16 cellular contexts compared by ENCODE assay signal in the genomic region with DNA sequence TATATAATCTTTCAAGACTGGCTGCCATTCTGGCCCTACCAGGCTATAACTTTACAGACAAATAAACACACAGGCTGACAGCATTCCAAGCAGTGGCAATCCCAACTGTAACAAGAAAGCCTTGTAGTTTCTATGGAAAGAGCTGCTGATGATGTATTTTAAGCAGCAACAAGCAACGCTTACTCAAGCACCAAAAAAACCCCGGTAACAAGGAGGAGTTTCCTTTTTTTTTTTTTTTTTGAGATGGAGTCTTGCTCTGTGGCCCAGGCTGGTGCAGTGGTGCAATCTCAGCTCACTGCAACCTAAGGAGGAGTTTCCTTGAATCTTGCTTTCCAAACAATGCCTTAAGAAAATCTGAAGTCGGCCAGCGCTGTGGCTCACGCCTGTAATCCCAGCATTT. TPM values are rescaled to one million over a fixed set of nuclear protein-coding genes. Genes with fewer than 3 reads are reported as not detected.
DNase-seq lines count a peak whose midpoint lies in the region; ATAC-seq and TF ChIP-seq lines count a peak whose summit lies in the region.
"Had no signal": no experiment of that assay in that cellular context is flagged by ENCODE, and none has a peak within 500 bp of the region (broad histone marks: within the 10 kb centered on the region; RNA-seq: fewer than 3 reads in every experiment).

No MANE protein-coding gene starts in this region.

- H3K27me3 Mint-ChIP-seq in activated CD4-positive, alpha-beta T cell treated with anti-CD3 and anti-CD28 coated beads, Interleukin-2, amount 10 ng/mL, durations not matched to agents 7 days and 5 days, result no peaks in the 10 kb centered on the region

- no peak overlapping the region for H3K27ac Mint-ChIP-seq in activated CD4-positive, alpha-beta T cell treated with anti-CD3 and anti-CD28 coated beads, Interleukin-2, amount 10 ng/mL, durations not matched to agents 7 days and 5 days
- H3K27ac Mint-ChIP-seq: activated T-cell treated with anti-CD3 and anti-CD28 coated beads, Interleukin-2, amount 50 U/mL, for 72 hours had no signal

- peaks cover 24% of the 10 kb centered on the region for H3K4me1 Mint-ChIP-seq in activated CD4-positive, alpha-beta T cell treated with anti-CD3 and anti-CD28 coated beads, Interleukin-2, amount 10 ng/mL, durations not matched to agents 7 days and 5 days

- H3K27me3 ChIP-seq in esophagus (ENCODE audit: control insufficient read depth in 1 of 2, insufficient read depth in 2 of 2, low read length in 2 of 2) (no peaks in the 10 kb centered on the region), muscle layer of duodenum (ENCODE audit: low read depth, low read length) (no peaks in the 10 kb centered on the region), upper lobe of right lung (no peaks in the 10 kb centered on the region)
- H3K27me3 ChIP-seq: breast epithelium, tibial artery had no signal

- H3K4me1 ChIP-seq in esophagus (ENCODE audit: control insufficient read depth in 2 of 2, insufficient read depth in 2 of 2, low read length in 1 of 2) (no peaks in the 10 kb centered on the region), muscle layer of duodenum (ENCODE audit: control insufficient read depth in 1 of 2, insufficient read depth in 2 of 2, low read length in 2 of 2) (peaks cover 13 to 35% of the 10 kb centered on the region in 2 donors), upper lobe of right lung (peaks cover 36% of the 10 kb centered on the region)

- no peak overlapping the region for H3K4me3 ChIP-seq in esophagus (ENCODE audit: low read depth in 1 of 2, low read length in 2 of 2)
- no peak overlapping the region for H3K4me3 ChIP-seq in muscle layer of duodenum (ENCODE audit: low read depth in 1 of 2, low read length in 2 of 2)
- no peak overlapping the region for H3K4me3 ChIP-seq in upper lobe of right lung
- H3K4me3 ChIP-seq: breast epithelium, tibial artery had no signal

- ATAC-seq in Right ventricle myocardium superior (ENCODE audit: poor library complexity) (no peak), Right ventricle myocardium inferior (no peak), upper lobe of right lung (peak; percentile 59), GM21528 (IDR thresholded peaks at IDR 0.05; ENCODE audit: low FRiP score, unreplicated experiment) (no peak)
- ATAC-seq: activated T-cell treated with anti-CD3 and anti-CD28 coated beads, Interleukin-2, amount 50 U/mL, for 72 hours; sciatic nerve had no signal

- no peak overlapping the region for H3K4me3 Mint-ChIP-seq in activated CD4-positive, alpha-beta T cell treated with anti-CD3 and anti-CD28 coated beads, Interleukin-2, amount 10 ng/mL, durations not matched to agents 7 days and 5 days
- H3K4me3 Mint-ChIP-seq: activated T-cell treated with anti-CD3 and anti-CD28 coated beads, Interleukin-2, amount 50 U/mL, for 72 hours had no signal

- DNase-seq in Right ventricle myocardium superior, result peak; percentile 49
- no peak for DNase-seq in Right ventricle myocardium inferior (ENCODE audit: missing footprints)
- no peak for DNase-seq in upper lobe of right lung
- DNase-seq in activated CD4-positive, alpha-beta T cell treated with anti-CD3 and anti-CD28 coated beads, Interleukin-2, amount 10 ng/mL, durations not matched to agents 7 days and 5 days, result no peak
- DNase-seq in DMS53 (lab: John Stamatoyannopoulos, UW), result no peak
- DNase-seq: activated T-cell treated with anti-CD3 and anti-CD28 coated beads, Interleukin-2, amount 50 U/mL, for 72 hours; GF-D8; midbrain; NCI-H1417 treated with DMSO at 0.1 percent for 48 hours; NCI-H774 had no signal

- POLR2A ChIA-PET in activated CD4-positive, alpha-beta T cell treated with anti-CD3 and anti-CD28 coated beads, Interleukin-2, amount 10 ng/mL, durations not matched to agents 7 days and 5 days (lab: Charles Lee), result no interaction called here

- no peak for TF ChIP-seq CTCF in upper lobe of right lung (IDR thresholded peaks at IDR 0.05)

- no peaks in the 10 kb centered on the region for H3K9me3 Mint-ChIP-seq in activated CD4-positive, alpha-beta T cell treated with anti-CD3 and anti-CD28 coated beads, Interleukin-2, amount 10 ng/mL, durations not matched to agents 7 days and 5 days
- H3K9me3 Mint-ChIP-seq: activated T-cell treated with anti-CD3 and anti-CD28 coated beads, Interleukin-2, amount 50 U/mL, for 72 hours had no signal

- intact Hi-C loops in Right ventricle myocardium superior (cut with DNase I) (no loop called here), Right ventricle myocardium inferior (cut with DNase I) (loop anchor here (5.0 to 10.0 kb wide), 2 partner anchors 36 to 99 kb away; a partner anchor contains a TSS), upper lobe of right lung (cut with DNase I) (no loop called here)

- H3K9me3 ChIP-seq in esophagus (ENCODE audit: control insufficient read depth in 2 of 2, insufficient read depth in 1 of 2, low read depth in 1 of 2, low read length in 1 of 2), result no peaks in the 10 kb centered on the region
- no peaks in the 10 kb centered on the region for H3K9me3 ChIP-seq in muscle layer of duodenum (ENCODE audit: control insufficient read depth in 1 of 2, low read length in 2 of 2)
- no peaks in the 10 kb centered on the region for H3K9me3 ChIP-seq in upper lobe of right lung
- H3K9me3 ChIP-seq: breast epithelium, tibial artery had no signal

- CTCF ChIA-PET in activated CD4-positive, alpha-beta T cell treated with anti-CD3 and anti-CD28 coated beads, Interleukin-2, amount 10 ng/mL, durations not matched to agents 7 days and 5 days (lab: Charles Lee), result interaction anchor here (1.1 to 1.8 kb wide), 5 partner anchors 13 to 133 kb away, joined by 3 to 10 read pairs (median 4); a partner anchor contains a TSS

- peaks cover 24% of the 10 kb centered on the region for H3K36me3 Mint-ChIP-seq in activated CD4-positive, alpha-beta T cell treated with anti-CD3 and anti-CD28 coated beads, Interleukin-2, amount 10 ng/mL, durations not matched to agents 7 days and 5 days (ENCODE audit: low read depth)

- H3K27ac ChIP-seq in esophagus (ENCODE audit: low read depth in 2 of 2, low read length in 1 of 2) (peak overlapping the region; percentile 51 to 62), muscle layer of duodenum (ENCODE audit: low read length) (peak overlapping the region; percentile 51), upper lobe of right lung (no peak overlapping the region)
- H3K27ac ChIP-seq: breast epithelium, tibial artery had no signal

- H3K36me3 ChIP-seq in esophagus (ENCODE audit: control insufficient read depth in 2 of 2, insufficient read depth in 2 of 2, low read length in 1 of 2) (peaks cover 0 to 2% of the 10 kb centered on the region in 2 donors), muscle layer of duodenum (ENCODE audit: control insufficient read depth in 1 of 2, insufficient read depth in 2 of 2, low read length in 2 of 2) (peaks cover 6 to 13% of the 10 kb centered on the region in 2 donors), upper lobe of right lung (peaks cover 12% of the 10 kb centered on the region)
- H3K36me3 ChIP-seq: breast epithelium had no signal

- WGBS in esophagus, 2 donors, result 52 to 53% methylated on average over 5 of the region's 5 CpGs

RNA-seq across cellular contexts. Expression of a gene that starts 23.1 kb away (rescaled TPM):
- 46.1 TPM for total RNA-seq in Right ventricle myocardium superior
- total RNA-seq in Right ventricle myocardium inferior, result 47.6 TPM
- 10 to 100 TPM; 25.4 to 46.9 TPM for polyA plus RNA-seq in esophagus
- 39.8 TPM for total RNA-seq in upper lobe of right lung
- total RNA-seq in activated CD4-positive, alpha-beta T cell treated with anti-CD3 and anti-CD28 coated beads, Interleukin-2, amount 10 ng/mL, durations not matched to agents 7 days and 5 days, result 10 to 100 TPM; 59.3 to 64.8 TPM

RNA-seq across cellular contexts. Expression of a gene that starts 27.2 kb away (rescaled TPM):
- total RNA-seq in Right ventricle myocardium superior (26.0 TPM), Right ventricle myocardium inferior (30.4 TPM), upper lobe of right lung (39.7 TPM)
- 10 to 100 TPM; 36.3 to 43.5 TPM for polyA plus RNA-seq in esophagus
- total RNA-seq in activated CD4-positive, alpha-beta T cell treated with anti-CD3 and anti-CD28 coated beads, Interleukin-2, amount 10 ng/mL, durations not matched to agents 7 days and 5 days, result 10 to 100 TPM; 18.1 to 25.2 TPM

RNA-seq across cellular contexts. Expression of a gene that starts 28.6 kb away (rescaled TPM):
- total RNA-seq in Right ventricle myocardium superior, result 21.3 TPM
- 21.5 TPM for total RNA-seq in Right ventricle myocardium inferior
- 10 to 100 TPM; 12.9 to 26.5 TPM for polyA plus RNA-seq in esophagus
- total RNA-seq in upper lobe of right lung, result 27.4 TPM
- 10 to 100 TPM; 25.6 to 28.8 TPM for total RNA-seq in activated CD4-positive, alpha-beta T cell treated with anti-CD3 and anti-CD28 coated beads, Interleukin-2, amount 10 ng/mL, durations not matched to agents 7 days and 5 days

RNA-seq across cellular contexts. Expression of a gene that starts 38.9 kb away (rescaled TPM):
- total RNA-seq in Right ventricle myocardium superior, result 0.54 TPM
- 0.68 TPM for total RNA-seq in Right ventricle myocardium inferior
- 1 to 10 TPM in 1 of 2 donors, under 1 TPM in 1; 0.67 to 1.9 TPM for polyA plus RNA-seq in esophagus
- total RNA-seq in upper lobe of right lung, result 7.1 TPM
- under 1 TPM; 0.75 to 0.79 TPM for total RNA-seq in activated CD4-positive, alpha-beta T cell treated with anti-CD3 and anti-CD28 coated beads, Interleukin-2, amount 10 ng/mL, durations not matched to agents 7 days and 5 days
